In genomic region chr21:45533731-45534571, GRCh38 we compare ENCODE assay signal across 16 cellular contexts. TPM values are rescaled to one million over a fixed set of nuclear protein-coding genes. Genes with fewer than 3 reads are reported as not detected.
A peak's percentile ranks its signal among the peaks of the same experiment; 100 is the strongest.
DNase-seq lines count a peak whose midpoint lies in the region; ATAC-seq, FAIRE-seq and TF ChIP-seq lines count a peak whose summit lies in the region.
"Had no signal": no experiment of that assay in that cellular context is flagged by ENCODE, and none has a peak within 500 bp of the region (broad histone marks: within the 10 kb centered on the region; RNA-seq: fewer than 3 reads in every experiment).

No MANE protein-coding gene starts in this region.

- peak overlapping the region in 4 of 5 donors; percentile 12 to 79 (median 46) for H3K27ac ChIP-seq in adrenal gland
- peak overlapping the region; percentile 78 for H3K27ac ChIP-seq in left ventricle myocardium inferior (replicated peaks)
- H3K27ac ChIP-seq in pancreas: no peak overlapping the region
- no peak overlapping the region for H3K27ac ChIP-seq in coronary artery

- H3K4me3 ChIP-seq in adrenal gland (peak overlapping the region in 1 of 4 donors; percentile 23), left ventricle myocardium inferior (peak overlapping the region; percentile 41), pancreas (no peak overlapping the region), coronary artery (no peak overlapping the region)

- peaks cover 53% of the 10 kb centered on the region for H3K4me1 Mint-ChIP-seq in CD14-positive monocyte

- DNase-seq in CD14-positive monocyte (ENCODE audit: low spot score) (peak; percentile 45), adrenal gland (peak; percentile 39 to 84 (median 70)), left ventricle myocardium inferior (peak; percentile 33), pancreas (peak in 4 of 6 donors; percentile 9 to 74 (median 35)), coronary artery (ENCODE audit: low spot score) (no peak), HTR-8/SVneo (ENCODE audit: insufficient read length, low spot score) (no peak), NCI-H748 (lab: John Stamatoyannopoulos, UW; ENCODE audit: unreplicated experiment) (no peak)
- DNase-seq: activated CD4-positive, alpha-beta T cell treated with anti-CD3 and anti-CD28 coated beads for 36 hours; central memory CD4-positive, alpha-beta T cell; DMS153; mesendoderm; PC-3; stimulated activated CD4-positive, alpha-beta T cell treated with anti-CD3 and anti-CD28 coated beads, Interleukin-2, amount 100 ng/mL, for 24 hours had no signal

- no peak for FAIRE-seq in pancreas (lab: Jason Lieb, UNC)
- no peak for FAIRE-seq in HTR-8/SVneo (lab: Jason Lieb, UNC)

- intact Hi-C loops in CD14-positive monocyte (cut with micrococcal nuclease): no loop called here
- intact Hi-C loops in adrenal gland (cut with DNase I): no loop called here
- intact Hi-C loops in left ventricle myocardium inferior (cut with micrococcal nuclease): no loop called here
- intact Hi-C loops in pancreas (cut with DNase I): no loop called here

- H3K27me3 Mint-ChIP-seq in CD14-positive monocyte (ENCODE audit: low read depth in 3 of 3): no peaks in the 10 kb centered on the region
- H3K27me3 Mint-ChIP-seq: activated CD4-positive, alpha-beta T cell treated with anti-CD3 and anti-CD28 coated beads for 36 hours; activated T-helper 17 cell treated with anti-CD3 and anti-CD28 coated beads, Interleukin-2, amount 50 U/mL, for 72 hours had no signal

- peak overlapping the region in 6 of 7 donors; percentile 14 to 95 (median 93) for H3K27ac Mint-ChIP-seq in CD14-positive monocyte
- H3K27ac Mint-ChIP-seq: activated CD4-positive, alpha-beta T cell treated with anti-CD3 and anti-CD28 coated beads for 36 hours; activated T-helper 17 cell treated with anti-CD3 and anti-CD28 coated beads, Interleukin-2, amount 50 U/mL, for 72 hours had no signal

- ATAC-seq in pancreas: no peak
- no peak for ATAC-seq in HG03025 (IDR thresholded peaks at IDR 0.05; ENCODE audit: low FRiP score, unreplicated experiment)
- ATAC-seq: activated CD4-positive, alpha-beta T cell treated with anti-CD3 and anti-CD28 coated beads for 36 hours; esophagus mucosa; PC-3 had no signal

- TF ChIP-seq CTCF in CD14-positive monocyte (IDR thresholded peaks at IDR 0.05): no peak
- no peak for TF ChIP-seq CTCF in adrenal gland (IDR thresholded peaks at IDR 0.05)
- TF ChIP-seq CTCF in left ventricle myocardium inferior (IDR thresholded peaks at IDR 0.05; ENCODE audit: borderline replicate concordance): no peak
- no peak for TF ChIP-seq CTCF in pancreas (IDR thresholded peaks at IDR 0.05)
- no peak for TF ChIP-seq CTCF in coronary artery (IDR thresholded peaks at IDR 0.05)

- no peaks in the 10 kb centered on the region for H3K9me3 ChIP-seq in adrenal gland (replicated peaks in 1 of 3)
- H3K9me3 ChIP-seq in left ventricle myocardium inferior (replicated peaks): no peaks in the 10 kb centered on the region
- H3K9me3 ChIP-seq in pancreas: no peaks in the 10 kb centered on the region

- H3K36me3 Mint-ChIP-seq in CD14-positive monocyte: peaks cover 22 to 39% of the 10 kb centered on the region in 2 donors

- H3K9me3 Mint-ChIP-seq in CD14-positive monocyte: peaks cover 0 to 6% (median 0%) of the 10 kb centered on the region in 7 donors
- H3K9me3 Mint-ChIP-seq: activated T-helper 17 cell treated with anti-CD3 and anti-CD28 coated beads, Interleukin-2, amount 50 U/mL, for 72 hours had no signal

- 48 to 60% methylated on average over 27 of the region's 27 CpGs; no CpG with 5 or more reads in 2 of the 4 donors for WGBS in adrenal gland, 4 donors
- 91% methylated on average over 27 of the region's 27 CpGs for WGBS in pancreas, 2 donors

- H3K36me3 ChIP-seq in adrenal gland (replicated peaks in 1 of 2) (no peaks in the 10 kb centered on the region), left ventricle myocardium inferior (no peaks in the 10 kb centered on the region), pancreas (peaks cover 0 to 4% (median 0%) of the 10 kb centered on the region in 3 donors)

- peak overlapping the region in 1 of 2 donors; percentile 53 for H3K4me3 Mint-ChIP-seq in CD14-positive monocyte
- H3K4me3 Mint-ChIP-seq: activated CD4-positive, alpha-beta T cell treated with anti-CD3 and anti-CD28 coated beads for 36 hours; activated T-helper 17 cell treated with anti-CD3 and anti-CD28 coated beads, Interleukin-2, amount 50 U/mL, for 72 hours had no signal

- H3K27me3 ChIP-seq in adrenal gland (no peaks in the 10 kb centered on the region), left ventricle myocardium inferior (ENCODE audit: low read depth) (no peaks in the 10 kb centered on the region), pancreas (no peaks in the 10 kb centered on the region)

- peaks cover 19 to 22% of the 10 kb centered on the region in 2 donors for H3K4me1 ChIP-seq in adrenal gland (replicated peaks in 1 of 2)
- H3K4me1 ChIP-seq in left ventricle myocardium inferior: peaks cover 28% of the 10 kb centered on the region
- H3K4me1 ChIP-seq in pancreas: no peaks in the 10 kb centered on the region

- TF ChIP-seq POLR2A in adrenal gland (IDR thresholded peaks at IDR 0.05): no peak

RNA-seq across cellular contexts. Expression of gene SLC19A1, which starts 8.3 kb away (rescaled TPM):
- polyA plus RNA-seq in CD14-positive monocyte (10 to 100 TPM; 39.9 to 53.0 TPM), adrenal gland (10 to 100 TPM in 2 of 3 donors, 1 to 10 TPM in 1; 1.7 to 15.2 (median 14.2) TPM), pancreas (10 to 100 TPM in 1 of 2 donors, 1 to 10 TPM in 1; 9.8 to 11.2 TPM)
- total RNA-seq in adrenal gland (10 to 100 TPM; 13.1 to 21.2 (median 18.9) TPM), left ventricle myocardium inferior (4.9 TPM), pancreas (1 to 10 TPM; 4.4 to 5.9 (median 4.9) TPM)

Comparison
In these comparisons a context has a peak if more than half of its experiments do, and no peak if none do; other contexts are left out.
1. DNase-seq: peak in CD14-positive monocyte (single experiment), adrenal gland (7 of 7), left ventricle myocardium inferior (single experiment) and pancreas (4 of 6); none in coronary artery (single experiment), HTR-8/SVneo (single experiment) and NCI-H748 (single experiment).
2. H3K27ac ChIP-seq: peak in adrenal gland (4 of 5) and left ventricle myocardium inferior (single experiment); none in pancreas (0 of 4) and coronary artery (0 of 2).